ENCODE assay signal across 16 cellular contexts in the genomic region with DNA sequence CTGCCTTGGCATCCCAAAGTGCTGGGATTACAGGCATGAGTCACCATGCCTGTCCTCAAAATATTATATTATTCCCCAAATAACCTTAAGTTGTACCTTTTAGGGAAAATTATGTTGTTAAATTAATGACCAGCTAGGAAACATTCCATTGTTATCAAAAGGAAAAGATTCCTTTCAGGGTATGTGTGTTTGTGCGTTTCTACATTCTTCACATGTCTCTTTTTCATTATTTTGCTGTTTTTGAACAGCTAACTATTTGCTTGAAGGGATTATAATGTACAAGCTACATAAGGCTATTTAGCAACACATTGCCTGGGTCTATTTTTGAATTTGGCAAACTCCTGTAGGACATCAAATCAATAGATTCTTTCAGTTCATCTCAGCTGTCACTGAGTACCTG. TPM values are rescaled to one million over a fixed set of nuclear protein-coding genes. Genes with fewer than 3 reads are reported as not detected.
DNase-seq lines count a peak whose midpoint lies in the region; FAIRE-seq and TF ChIP-seq lines count a peak whose summit lies in the region.
"Had no signal": no experiment of that assay in that cellular context is flagged by ENCODE, and none has a peak within 500 bp of the region (broad histone marks: within the 10 kb centered on the region; RNA-seq: fewer than 3 reads in every experiment).

No MANE protein-coding gene starts in this region.

- TF ChIP-seq CTCF in endothelial cell of umbilical vein (IDR thresholded peaks at IDR 0.05; ENCODE audit: extremely low read depth in 1 of 2, insufficient read depth in 1 of 2, low read depth in 1 of 2, low read length in 2 of 2) (no peak), nephron progenitor cell (IDR thresholded peaks at IDR 0.05) (no peak), retinal pigment epithelial cell (conservative IDR thresholded peaks at IDR 0.05; ENCODE audit: low read depth, low read length) (no peak), endothelial cell (IDR thresholded peaks at IDR 0.05; ENCODE audit: unreplicated experiment) (no peak)

- intact Hi-C loops in endothelial cell of umbilical vein (cut with micrococcal nuclease) = no loop called here

- no TSS peak for BruUV-seq in endothelial cell of umbilical vein (replicated peaks; lab: Mats Ljungman, UMichigan)

- POLR2A ChIA-PET in endothelial cell of umbilical vein (lab: Charles Lee) = interaction anchor here (1.0 kb wide), 1 partner anchor 29 kb away, joined by 3 read pairs; no protein-coding TSS in a partner anchor

- H3K27ac Mint-ChIP-seq in nephron progenitor cell (peak overlapping the region; percentile 57), endothelial cell (ENCODE audit: unreplicated experiment) (no peak overlapping the region)
- H3K27ac Mint-ChIP-seq: H9 had no signal

- H3K9me3 Mint-ChIP-seq in nephron progenitor cell (no peaks in the 10 kb centered on the region), endothelial cell (ENCODE audit: unreplicated experiment) (no peaks in the 10 kb centered on the region)
- H3K9me3 Mint-ChIP-seq: H9 had no signal

- peaks cover 28% of the 10 kb centered on the region for H3K4me1 Mint-ChIP-seq in nephron progenitor cell
- peaks cover 6% of the 10 kb centered on the region for H3K4me1 Mint-ChIP-seq in endothelial cell (ENCODE audit: unreplicated experiment)

- no peaks in the 10 kb centered on the region for H3K9me1 ChIP-seq in endothelial cell of umbilical vein (replicated peaks; ENCODE audit: control insufficient read depth, extremely low read depth, insufficient read depth, low read length)

- DNase-seq in amniotic epithelial cell (ENCODE audit: low read depth) = peak; percentile 58
- DNase-seq in endothelial cell of umbilical vein (ENCODE audit: low read depth, low spot score) = peak; percentile 38
- DNase-seq in nephron progenitor cell = no peak
- DNase-seq in retinal pigment epithelial cell (ENCODE audit: low read depth) = peak; percentile 41
- DNase-seq in activated naive CD4-positive, alpha-beta T cell treated with anti-CD3 and anti-CD28 coated beads, Interleukin-2, amount 50 U/mL, for 16 hours = no peak
- no peak for DNase-seq in activated T-cell treated with anti-CD3 and anti-CD28 coated beads for 4 hours
- DNase-seq in endothelial cell (ENCODE audit: low spot score) = no peak
- DNase-seq in SHP77 (lab: John Stamatoyannopoulos, UW) = no peak
- DNase-seq: 8988T, AML-193, DMS79, GOT3, H9 had no signal

- CTCF ChIA-PET in endothelial cell of umbilical vein (lab: Charles Lee) = interaction anchor here (1.4 to 2.3 kb wide), 2 partner anchors 11 to 16 kb away, joined by 3 to 6 read pairs; no protein-coding TSS in a partner anchor

- H3K36me3 Mint-ChIP-seq in nephron progenitor cell (ENCODE audit: low read depth) = no peaks in the 10 kb centered on the region
- H3K36me3 Mint-ChIP-seq in endothelial cell (ENCODE audit: low read depth, unreplicated experiment) = no peaks in the 10 kb centered on the region

- no peaks in the 10 kb centered on the region for H3K27me3 ChIP-seq in endothelial cell of umbilical vein (ENCODE audit: control insufficient read depth in 2 of 2, insufficient read depth in 2 of 2, low read length in 2 of 2)
- H3K27me3 ChIP-seq: BLaER1 had no signal

- H3K27ac ChIP-seq in endothelial cell of umbilical vein (ENCODE audit: insufficient read depth, low read depth, low read length) = no peak overlapping the region
- H3K27ac ChIP-seq: BLaER1 had no signal

- FAIRE-seq in endothelial cell of umbilical vein (lab: Jason Lieb, UNC) = no peak
- FAIRE-seq: GM12878, GM18507 had no signal

- dilution Hi-C loops in endothelial cell of umbilical vein (cut with MboI; ENCODE audit: extremely low pct_ligation_motif_present, low sequenced_read_pairs) = no loop called here

- no peak overlapping the region for H2AFZ ChIP-seq in endothelial cell of umbilical vein (ENCODE audit: low read depth, low read length)

- no peaks in the 10 kb centered on the region for H3K9me3 ChIP-seq in endothelial cell of umbilical vein (replicated peaks; ENCODE audit: control insufficient read depth, insufficient read depth, low read length)
- H3K9me3 ChIP-seq: BLaER1 had no signal

- no peak for TF ChIP-seq POLR2A in endothelial cell of umbilical vein (IDR thresholded peaks at IDR 0.05; ENCODE audit: low read depth, low read length)

- no peak overlapping the region for H3K4me3 ChIP-seq in endothelial cell of umbilical vein (replicated peaks in 1 of 3; ENCODE audit: insufficient read depth in 1 of 3, low read depth in 1 of 3, low read length in 3 of 3)
- H3K4me3 ChIP-seq in retinal pigment epithelial cell (ENCODE audit: low read length) = no peak overlapping the region
- H3K4me3 ChIP-seq: BLaER1, GM12878 had no signal

- no peak overlapping the region for H3K9ac ChIP-seq in endothelial cell of umbilical vein (replicated peaks; ENCODE audit: extremely low read depth, insufficient read depth, low read length)
- H3K9ac ChIP-seq: BLaER1 had no signal

- no peak overlapping the region for H3K4me2 ChIP-seq in endothelial cell of umbilical vein (ENCODE audit: insufficient read depth, low read length)
- H3K4me2 ChIP-seq: BLaER1 had no signal

- no peaks in the 10 kb centered on the region for H3K27me3 Mint-ChIP-seq in nephron progenitor cell (ENCODE audit: low read depth, poor library complexity)
- no peaks in the 10 kb centered on the region for H3K27me3 Mint-ChIP-seq in endothelial cell (ENCODE audit: unreplicated experiment)

- no peak overlapping the region for H3K4me3 Mint-ChIP-seq in nephron progenitor cell
- H3K4me3 Mint-ChIP-seq in endothelial cell (ENCODE audit: unreplicated experiment) = no peak overlapping the region
- H3K4me3 Mint-ChIP-seq: H9 had no signal

- H3K36me3 ChIP-seq in endothelial cell of umbilical vein (ENCODE audit: control insufficient read depth in 2 of 2, extremely low read depth in 1 of 2, insufficient read depth in 2 of 2, low read length in 2 of 2) = no peaks in the 10 kb centered on the region
- H3K36me3 ChIP-seq: BLaER1 had no signal

- no peaks in the 10 kb centered on the region for H3K4me1 ChIP-seq in endothelial cell of umbilical vein (ENCODE audit: control insufficient read depth, extremely low read depth, insufficient read depth, low read length)
- H3K4me1 ChIP-seq: BLaER1 had no signal

- H4K20me1 ChIP-seq in endothelial cell of umbilical vein (replicated peaks; ENCODE audit: control insufficient read depth, extremely low read depth, insufficient read depth, low read length) = no peaks in the 10 kb centered on the region
- H4K20me1 ChIP-seq: BLaER1 had no signal

- H3K79me2 ChIP-seq in endothelial cell of umbilical vein (ENCODE audit: control insufficient read depth, insufficient read depth, low read length) = no peaks in the 10 kb centered on the region

TF ChIP-seq in endothelial cell of umbilical vein, 7 proteins besides CTCF, POLR2A, EP300 and RAD21:
- no peak for TF ChIP-seq POLR2AphosphoS5 (IDR thresholded peaks at IDR 0.05; ENCODE audit: insufficient read depth, low read depth, low read length)
- TF ChIP-seq GATA2 (IDR thresholded peaks at IDR 0.05; ENCODE audit: insufficient read depth, insufficient read length, low read depth, low read length) = no peak
- TF ChIP-seq EZH2 (IDR thresholded peaks at IDR 0.05; ENCODE audit: borderline replicate concordance, low read depth, low read length, severe bottlenecking) = no peak
- no peak for TF ChIP-seq JUN (IDR thresholded peaks at IDR 0.05; ENCODE audit: borderline replicate concordance, insufficient read depth, insufficient read length, low read depth)

RNA-seq across cellular contexts. Expression of a gene that starts 57.1 kb away (rescaled TPM):
- total RNA-seq in endothelial cell of umbilical vein = 235 and 288 TPM in 2 replicates
- 155 and 185 TPM in 2 replicates for polyA plus RNA-seq in endothelial cell of umbilical vein
- 164 and 180 TPM in 2 replicates for polyA plus RNA-seq in endothelial cell of umbilical vein (2011; cell fraction: cytosol; rRNA removed)
- polyA plus RNA-seq in endothelial cell of umbilical vein (2011; cell fraction: nucleus; rRNA removed) = 150 and 213 TPM in 2 replicates
- 411 and 451 TPM in 2 replicates for polyA plus RNA-seq in endothelial cell of umbilical vein (2012)
- polyA minus RNA-seq in endothelial cell of umbilical vein = 426 and 450 TPM in 2 replicates
- polyA minus RNA-seq in endothelial cell of umbilical vein (2011; cell fraction: cytosol; rRNA and poly(A)+ RNA removed) = not detected
- polyA minus RNA-seq in endothelial cell of umbilical vein (2011; cell fraction: nucleus; rRNA and poly(A)+ RNA removed) = 173 and 254 TPM in 2 replicates
- 363 TPM for total RNA-seq in endothelial cell (ENCODE audit: unreplicated experiment)

Comparison
In these comparisons a context has a peak if more than half of its experiments do, and no peak if none do; other contexts are left out.
1. DNase-seq: peak in amniotic epithelial cell (single experiment), endothelial cell of umbilical vein (single experiment) and retinal pigment epithelial cell (single experiment); none in nephron progenitor cell (single experiment), activated naive CD4-positive, alpha-beta T cell treated with anti-CD3 and anti-CD28 coated beads, Interleukin-2, amount 50 U/mL, for 16 hours (single experiment), activated T-cell treated with anti-CD3 and anti-CD28 coated beads for 4 hours (single experiment), endothelial cell (single experiment) and SHP77 (0 of 2).